In the genomic region with DNA sequence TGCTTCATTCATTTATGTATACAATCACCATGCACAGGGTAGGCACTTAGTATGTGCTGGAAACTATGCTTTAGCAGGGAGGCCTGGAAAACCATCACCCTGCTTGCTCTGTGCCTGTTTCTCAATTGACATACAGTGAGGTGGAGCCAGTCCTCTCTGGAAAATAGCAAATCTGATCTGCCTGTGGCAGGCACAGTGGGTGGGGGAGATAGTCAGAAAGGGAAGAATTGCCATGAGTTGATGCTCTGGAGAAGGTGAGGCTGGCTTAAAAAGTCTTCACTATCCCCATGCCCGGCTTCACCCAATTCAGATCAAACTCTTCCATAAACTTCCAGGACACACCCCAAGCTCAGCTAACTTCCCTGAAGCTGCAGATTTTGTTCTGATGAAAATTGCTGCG, we compare ENCODE assay signal across 1 cellular context.
TF ChIP-seq lines count a peak whose summit lies in the region.

No MANE protein-coding gene starts in this region.

TF ChIP-seq in K562, 482 proteins besides CTCF, POLR2A, EP300 and RAD21:
- TF ChIP-seq HDAC1 (IDR thresholded peaks at IDR 0.05), result peak in 1 of 2 experiments; percentile 25; a peak in 1 of 4 replicates
- TF ChIP-seq SREBF2 (CRISPR knock-in tag; IDR thresholded peaks at IDR 0.05), result no peak
- TF ChIP-seq YY1 (IDR thresholded peaks at IDR 0.05; ENCODE audit: borderline replicate concordance in 1 of 3, control insufficient read depth in 1 of 3, extremely low read depth in 1 of 3, insufficient read depth in 3 of 3, insufficient read length in 1 of 3, insufficient replicate concordance in 2 of 3, low read depth in 1 of 3, low read length in 2 of 3), result peak in 1 of 3 experiments; percentile 2
- TF ChIP-seq AFF1 (IDR thresholded peaks at IDR 0.05; ENCODE audit: low read depth in 1 of 2, partially characterized antibody in 2 of 2), result peak in 1 of 2 experiments; percentile 83
- TF ChIP-seq NFIC (IDR thresholded peaks at IDR 0.05), result 0 out of 2 replicates have a peak, but pooled peaks have one; percentile 35
- no peak for TF ChIP-seq KLF16 (IDR thresholded peaks at IDR 0.05)
- 0 out of 2 replicates have a peak, but pooled peaks have one; percentile 54 for TF ChIP-seq ZNF175 (CRISPR knock-in tag; IDR thresholded peaks at IDR 0.05; ENCODE audit: low read depth)
- peak in 1 of 2 experiments; percentile 40; a peak in 1 of 4 replicates for TF ChIP-seq RCOR1 (IDR thresholded peaks at IDR 0.05; ENCODE audit: borderline replicate concordance in 1 of 2, low read depth in 2 of 2, low read length in 2 of 2)
